Comparison of ENCODE assay signal across 9 cellular contexts in genomic region chr5:68464424-68464823, GRCh38.
DNase-seq lines count a peak whose midpoint lies in the region; ATAC-seq and TF ChIP-seq lines count a peak whose summit lies in the region.
"Had no signal": no experiment of that assay in that cellular context is flagged by ENCODE, and none has a peak within 500 bp of the region (broad histone marks: within the 10 kb centered on the region; RNA-seq: fewer than 3 reads in every experiment).

No MANE protein-coding gene starts in this region.

- intact Hi-C loops in uterus (cut with DNase I; ENCODE audit: low total_unique reads) = loop anchor here (10.0 kb wide), 1 partner anchor 180 kb away; no protein-coding TSS in a partner anchor

- no peak overlapping the region for H3K27ac Mint-ChIP-seq in activated T-cell treated with anti-CD3 and anti-CD28 coated beads, Interleukin-2, amount 50 U/mL, for 72 hours

- TF ChIP-seq CTCF in uterus (IDR thresholded peaks at IDR 0.05) = no peak

- ATAC-seq in GM18868 (IDR thresholded peaks at IDR 0.05; ENCODE audit: unreplicated experiment) = peak; percentile 75
- ATAC-seq in activated T-cell treated with anti-CD3 and anti-CD28 coated beads, Interleukin-2, amount 50 U/mL, for 72 hours (replicated peaks in 1 of 2) = peak; percentile 95 to 97
- ATAC-seq in GM21526 (IDR thresholded peaks at IDR 0.05; ENCODE audit: low FRiP score, unreplicated experiment) = no peak
- ATAC-seq: lower lobe of right lung had no signal

- H3K9me3 ChIP-seq in uterus = no peaks in the 10 kb centered on the region
- H3K9me3 ChIP-seq: lower lobe of right lung had no signal

- DNase-seq in KG1 (lab: John Stamatoyannopoulos, UW) (peak; percentile 8), NCI-H526 (lab: John Stamatoyannopoulos, UW) (no peak), uterus (no peak), occipital lobe (lab: John Stamatoyannopoulos, UW) (no peak)
- DNase-seq in activated T-cell treated with anti-CD3 and anti-CD28 coated beads, Interleukin-2, amount 50 U/mL, for 72 hours = peak; percentile 75 to 81
- peak; percentile 75 for DNase-seq in stimulated activated CD4-positive, alpha-beta T cell treated with anti-CD3 and anti-CD28 coated beads, Interleukin-1b, Interleukin-23, amount 100 ng/mL, for 48 hours
- DNase-seq: lower lobe of right lung had no signal

- H3K4me1 ChIP-seq in uterus = no peaks in the 10 kb centered on the region

- H3K4me3 ChIP-seq in uterus = no peak overlapping the region
- H3K4me3 ChIP-seq: lower lobe of right lung had no signal

- no peak for TF ChIP-seq POLR2A in uterus (IDR thresholded peaks at IDR 0.05)

- no peak overlapping the region for H3K4me3 Mint-ChIP-seq in activated T-cell treated with anti-CD3 and anti-CD28 coated beads, Interleukin-2, amount 50 U/mL, for 72 hours

- H3K27me3 Mint-ChIP-seq in activated T-cell treated with anti-CD3 and anti-CD28 coated beads, Interleukin-2, amount 50 U/mL, for 72 hours (ENCODE audit: low read depth) = peaks cover 7% of the 10 kb centered on the region

- no peaks in the 10 kb centered on the region for H3K4me1 Mint-ChIP-seq in activated T-cell treated with anti-CD3 and anti-CD28 coated beads, Interleukin-2, amount 50 U/mL, for 72 hours (ENCODE audit: low read depth)

- H3K27ac ChIP-seq in uterus = no peak overlapping the region
- H3K27ac ChIP-seq: lower lobe of right lung had no signal

- H3K36me3 ChIP-seq in uterus = no peaks in the 10 kb centered on the region
- H3K36me3 ChIP-seq: lower lobe of right lung had no signal

- H3K9me3 Mint-ChIP-seq in activated T-cell treated with anti-CD3 and anti-CD28 coated beads, Interleukin-2, amount 50 U/mL, for 72 hours = peaks cover 0 to 4% of the 10 kb centered on the region in 2 donors

- no peaks in the 10 kb centered on the region for H3K36me3 Mint-ChIP-seq in activated T-cell treated with anti-CD3 and anti-CD28 coated beads, Interleukin-2, amount 50 U/mL, for 72 hours (ENCODE audit: insufficient read depth in 2 of 2)

- no peaks in the 10 kb centered on the region for H3K27me3 ChIP-seq in uterus

Comparison
In these comparisons a context has a peak if more than half of its experiments do, and no peak if none do; other contexts are left out.
1. DNase-seq: peak in KG1 (single experiment), activated T-cell treated with anti-CD3 and anti-CD28 coated beads, Interleukin-2, amount 50 U/mL, for 72 hours (2 of 2) and stimulated activated CD4-positive, alpha-beta T cell treated with anti-CD3 and anti-CD28 coated beads, Interleukin-1b, Interleukin-23, amount 100 ng/mL, for 48 hours (single experiment); none in NCI-H526 (0 of 2), uterus (0 of 2) and occipital lobe (single experiment).